20 cellular contexts compared by ENCODE assay signal in the genomic region with DNA sequence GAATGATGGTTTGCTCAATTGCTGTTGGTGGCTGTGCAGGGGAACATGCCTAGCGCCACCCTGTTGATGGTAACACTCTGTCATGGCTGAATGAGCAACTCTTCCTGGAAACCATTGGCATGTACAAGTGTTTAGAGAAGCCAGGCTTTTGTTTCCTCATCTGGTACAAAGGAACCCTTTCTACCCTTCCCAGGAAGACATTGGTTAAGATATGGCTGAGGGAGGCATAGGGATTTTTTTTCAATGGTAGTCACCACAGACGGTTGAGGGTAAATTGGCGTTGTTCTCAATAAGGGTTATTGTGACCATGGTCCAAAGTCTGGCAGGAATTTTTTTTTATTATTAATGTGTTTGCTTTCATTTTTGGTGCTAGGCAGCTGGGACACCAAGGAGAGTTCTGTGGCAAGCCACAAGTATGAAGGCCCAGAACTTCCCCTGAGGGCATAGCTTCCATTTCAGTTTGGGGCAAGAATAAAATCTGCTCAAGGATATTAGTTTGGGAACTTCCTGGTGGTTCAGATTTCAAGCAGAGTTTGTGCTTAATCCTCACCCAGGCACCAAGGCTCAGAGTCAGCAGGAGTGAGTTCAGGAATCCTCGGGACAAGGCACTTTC. TPM values are rescaled to one million over a fixed set of nuclear protein-coding genes. Genes with fewer than 3 reads are reported as not detected.
A peak's percentile ranks its signal among the peaks of the same experiment; 100 is the strongest.
DNase-seq lines count a peak whose midpoint lies in the region; ATAC-seq, FAIRE-seq and TF ChIP-seq lines count a peak whose summit lies in the region.
"Had no signal": no experiment of that assay in that cellular context is flagged by ENCODE, and none has a peak within 500 bp of the region (broad histone marks: within the 10 kb centered on the region; RNA-seq: fewer than 3 reads in every experiment).

A gene (plus strand): TSS at position 567 of the 613 bp plus-strand sequence. CDS start 3,596 bp downstream, outside the sequence.

- no peak for TF ChIP-seq EP300 in stomach (IDR thresholded peaks at IDR 0.05)

- H3K36me3 Mint-ChIP-seq in CD4-positive, alpha-beta T cell (ENCODE audit: low read depth) = no peaks in the 10 kb centered on the region
- H3K36me3 Mint-ChIP-seq: activated naive CD8-positive, alpha-beta T cell; CD8-positive, alpha-beta memory T cell had no signal

- H3K9me3 Mint-ChIP-seq in CD4-positive, alpha-beta T cell = no peaks in the 10 kb centered on the region
- H3K9me3 Mint-ChIP-seq: CD8-positive, alpha-beta memory T cell; central memory CD8-positive, alpha-beta T cell had no signal

- peaks cover 15% of the 10 kb centered on the region for H3K27me3 Mint-ChIP-seq in CD4-positive, alpha-beta T cell

- no peak within 1 kb of the TSS for H3K4me3 Mint-ChIP-seq in CD4-positive, alpha-beta T cell
- H3K4me3 Mint-ChIP-seq: activated naive CD8-positive, alpha-beta T cell; CD8-positive, alpha-beta memory T cell; central memory CD8-positive, alpha-beta T cell had no signal

- CTCF ChIA-PET in CD4-positive, alpha-beta T cell (lab: Charles Lee) = no interaction called here

- H3K36me3 ChIP-seq in stomach = no peaks in the 10 kb centered on the region

- peak within 1 kb of the TSS; percentile 7 to 74 (median 43) for H3K27ac ChIP-seq in stomach
- H3K27ac ChIP-seq in CD4-positive, alpha-beta T cell (ENCODE audit: low read depth, low read length) = no peak within 1 kb of the TSS

- no peak for FAIRE-seq in RCC 7860 (lab: Jason Lieb, UNC)
- FAIRE-seq: endothelial cell of umbilical vein, keratinocyte had no signal

- 54 to 80% (median 60%) methylated on average over 4 of the region's 4 CpGs for WGBS in stomach, 5 donors

- no peak for TF ChIP-seq CTCF in fibroblast of villous mesenchyme (IDR thresholded peaks at IDR 0.05; ENCODE audit: insufficient read depth, low read depth, low read length)
- no peak for TF ChIP-seq CTCF in stomach (IDR thresholded peaks at IDR 0.05)
- no peak for TF ChIP-seq CTCF in CD4-positive, alpha-beta T cell (IDR thresholded peaks at IDR 0.05)

- H3K9me3 ChIP-seq in stomach = no peaks in the 10 kb centered on the region
- H3K9me3 ChIP-seq in CD4-positive, alpha-beta T cell (ENCODE audit: control insufficient read depth, low read length) = no peaks in the 10 kb centered on the region

- no peaks in the 10 kb centered on the region for H3K27me3 ChIP-seq in stomach
- no peaks in the 10 kb centered on the region for H3K27me3 ChIP-seq in CD4-positive, alpha-beta T cell (ENCODE audit: control insufficient read depth, insufficient read depth, low read length)

- H3K4me1 ChIP-seq in stomach = peaks cover 16 to 35% (median 24%) of the 10 kb centered on the region in 4 donors

- ATAC-seq in CD4-positive, alpha-beta T cell (ENCODE audit: poor library complexity) = no peak

- no peaks in the 10 kb centered on the region for H3K4me1 Mint-ChIP-seq in CD4-positive, alpha-beta T cell (ENCODE audit: low read depth)
- H3K4me1 Mint-ChIP-seq: CD8-positive, alpha-beta memory T cell; central memory CD8-positive, alpha-beta T cell had no signal

- TF ChIP-seq POLR2A in stomach (IDR thresholded peaks at IDR 0.05) = no peak

- POLR2A ChIA-PET in CD4-positive, alpha-beta T cell (lab: Charles Lee) = no interaction called here

- H3K27ac Mint-ChIP-seq in CD4-positive, alpha-beta T cell = no peak within 1 kb of the TSS
- H3K27ac Mint-ChIP-seq: activated naive CD8-positive, alpha-beta T cell; CD8-positive, alpha-beta memory T cell had no signal

- intact Hi-C loops in stomach (cut with DNase I; ENCODE audit: low total_unique reads) = no loop called here
- intact Hi-C loops in CD4-positive, alpha-beta T cell (cut with DNase I, micrococcal nuclease) = no loop called here

- DNase-seq in Daoy (ENCODE audit: low read depth) (peak; percentile 43), RCC 7860 (ENCODE audit: low spot score) (peak; percentile 16), fibroblast of villous mesenchyme (ENCODE audit: low read depth) (peak; percentile 18), stomach (no peak), DMS79 treated with DMSO at 0.1 percent for 48 hours (lab: John Stamatoyannopoulos, UW) (no peak), D341Med (ENCODE audit: low spot score) (no peak)
- DNase-seq in CD4-positive, alpha-beta T cell = no peak
- DNase-seq: activated CD4-positive, alpha-beta T cell treated with anti-CD3 and anti-CD28 coated beads for 48 hours; CD8-positive, alpha-beta memory T cell; midbrain; NCI-H82; Right ventricle myocardium superior; T1000 had no signal

- H3K4me3 ChIP-seq in fibroblast of villous mesenchyme (ENCODE audit: low read depth, low read length) = no peak within 1 kb of the TSS
- no peak within 1 kb of the TSS for H3K4me3 ChIP-seq in stomach

RNA-seq across cellular contexts. Expression of the gene that starts here (rescaled TPM):
- total RNA-seq in Daoy (2014; rRNA removed; shearing (Covaris generic)) = not detected in 2 replicates
- under 0.01 TPM in 1 of 2 replicates, not detected in the other for total RNA-seq in fibroblast of villous mesenchyme
- total RNA-seq in stomach = 1 to 10 TPM in 4 of 5 donors, not detected in 1; 1.3 to 2.9 (median 1.7) TPM
- polyA plus RNA-seq in stomach = 1 to 10 TPM in 2 of 3 donors, under 1 TPM in 1; 0.46 to 1.7 (median 1.1) TPM
- under 1 TPM in 1 of 2 experiments, not detected in 1; 0.08 TPM for total RNA-seq in CD4-positive, alpha-beta T cell
- total RNA-seq: CD8-positive, alpha-beta memory T cell; endothelial cell of umbilical vein; glomerular endothelial cell; HT-29; pulmonary artery endothelial cell; Right ventricle myocardium superior had no signal
- polyA plus RNA-seq: CD8-positive, alpha-beta memory T cell; endothelial cell of umbilical vein; keratinocyte had no signal

Comparison
In these comparisons a context has a peak if more than half of its experiments do, and no peak if none do; other contexts are left out.
1. Peak in DNase-seq in Daoy; RNA of the gene not detected or under 1 TPM.
2. Peak in DNase-seq in fibroblast of villous mesenchyme; RNA of the gene not detected or under 1 TPM.